In genomic region chr21:19807231-19807630, GRCh38 we compare ENCODE assay signal across 27 cellular contexts.
"Had no signal": no experiment of that assay in that cellular context is flagged by ENCODE, and none has a peak within 500 bp of the region (broad histone marks: within the 10 kb centered on the region; RNA-seq: fewer than 3 reads in every experiment).

No MANE protein-coding gene starts in this region.

- H3K9me3 ChIP-seq: body of pancreas, colonic mucosa, esophagus muscularis mucosa, gastroesophageal sphincter had no signal

- H3K4me1 ChIP-seq: colonic mucosa, esophagus muscularis mucosa, gastroesophageal sphincter, heart right ventricle had no signal

- FAIRE-seq: endometrium had no signal

- H3K27ac ChIP-seq: body of pancreas, colonic mucosa, esophagus muscularis mucosa, gastroesophageal sphincter, heart right ventricle, WERI-Rb-1 had no signal

- H3K36me3 ChIP-seq: colonic mucosa, esophagus muscularis mucosa, gastroesophageal sphincter, heart right ventricle, WERI-Rb-1 had no signal

- H3K4me3 ChIP-seq: body of pancreas, colonic mucosa, esophagus muscularis mucosa, gastroesophageal sphincter, heart right ventricle had no signal

- DNase-seq: activated B cell treated with CpG ODN at 0.5 μM for 24 hours; activated CD4-positive, alpha-beta T cell treated with anti-CD3 and anti-CD28 coated beads for 48 hours; activated CD4-positive, alpha-beta T cell treated with anti-CD3 and anti-CD28 coated beads, Interleukin-2, amount 50 U/mL, for 1 hour; activated CD4-positive, alpha-beta T cell treated with anti-CD3 and anti-CD28 coated beads, Interleukin-2, amount 50 U/mL, for 48 hours; activated CD8-positive, alpha-beta memory T cell treated with anti-CD3 and anti-CD28 coated beads for 24 hours; activated CD8-positive, alpha-beta T cell treated with anti-CD3 and anti-CD28 coated beads for 36 hours; activated effector memory CD4-positive, alpha-beta T cell treated with Interleukin-2 at 50 U/mL for 16 hours; activated gamma-delta T cell treated with Interleukin-2 at 50 U/mL for 16 hours; activated naive CD4-positive, alpha-beta T cell treated with anti-CD3 and anti-CD28 coated beads, Interleukin-2, amount 50 U/mL, for 16 hours; activated naive CD4-positive, alpha-beta T cell treated with Interleukin-2 at 50 U/mL for 16 hours; activated T-cell treated with anti-CD3 and anti-CD28 coated beads, Interleukin-2, amount 50 U/mL, for 4 hours; amygdala; aorta; body of pancreas; caudate nucleus; colonic mucosa; effector CD8-positive, alpha-beta T cell; erythroblast; foreskin melanocyte; heart right ventricle; SW 1271; T-cell; T1000; WERI-Rb-1 had no signal

- H3K27me3 ChIP-seq: body of pancreas, colonic mucosa, esophagus muscularis mucosa, gastroesophageal sphincter, heart right ventricle had no signal
